21 cellular contexts compared by ENCODE assay signal in the genomic region with DNA sequence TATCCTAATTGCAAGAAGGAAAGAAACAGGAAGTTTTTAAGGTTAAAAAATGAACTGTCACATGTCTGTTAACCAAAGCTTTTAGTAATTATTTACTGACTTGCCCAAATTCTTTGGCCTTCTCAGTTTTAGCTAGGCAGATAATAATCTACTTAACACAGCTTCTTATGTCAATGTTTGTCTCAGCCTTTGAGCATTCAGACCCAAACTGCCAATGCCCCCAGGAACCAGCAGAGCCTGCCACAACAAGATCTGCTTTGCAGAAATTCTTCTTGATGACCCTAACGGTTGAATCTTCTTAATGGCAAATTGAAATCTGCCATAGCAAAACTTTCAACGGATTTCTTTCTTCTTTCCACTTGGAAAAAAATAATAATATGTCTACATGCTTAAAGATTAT.
"Had no signal": no experiment of that assay in that cellular context is flagged by ENCODE, and none has a peak within 500 bp of the region (broad histone marks: within the 10 kb centered on the region; RNA-seq: fewer than 3 reads in every experiment).

No MANE protein-coding gene starts in this region.

- DNase-seq: IMR-90, Karpas-422, KG1, MG63, NCI-H1092, NCI-H1105 treated with DMSO at 0.1 percent for 48 hours, NCI-H1417 treated with DMSO at 0.1 percent for 48 hours, NCI-H146, NCI-H1694 treated with DMSO at 0.1 percent for 48 hours, NCI-H1930, NCI-H2081, NCI-H2107, NCI-H2227 treated with DMSO at 0.1 percent for 48 hours, NCI-H510A, NCI-H526, Right ventricle myocardium superior, RPMI8226, SIG-M5 had no signal

- H3K36me3 ChIP-seq: MG63, SJSA1 had no signal

- H3K4me1 ChIP-seq: SJSA1 had no signal

- H3K4me3 ChIP-seq: MG63, SJSA1, SK-N-MC had no signal

- ATAC-seq: HepG2 had no signal

- H3K27me3 ChIP-seq: MG63, SJSA1 had no signal

- H3K27ac ChIP-seq: SJSA1, SK-N-MC had no signal

- H3K9me3 ChIP-seq: MG63, SJSA1 had no signal
